ENCODE assay signal across 17 cellular contexts in the genomic region with DNA sequence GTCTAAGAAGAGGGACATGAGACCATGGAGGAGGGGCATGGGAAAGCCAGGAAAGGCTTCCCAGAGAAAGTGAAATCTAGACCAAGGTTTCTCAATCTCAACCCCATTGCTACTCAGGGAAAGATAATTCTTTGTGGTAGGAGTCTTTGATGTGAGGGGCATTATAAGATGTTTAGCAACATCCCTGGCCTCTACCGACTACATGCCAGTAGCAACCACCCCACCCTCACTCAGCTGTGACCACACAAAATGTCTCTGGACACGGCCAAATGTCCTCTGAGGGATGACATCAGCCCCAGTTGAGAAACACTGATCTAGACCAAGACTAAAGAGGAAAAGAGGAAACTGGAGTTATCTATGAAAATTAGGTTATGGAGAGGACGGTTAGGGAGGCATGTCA.
"Had no signal": no experiment of that assay in that cellular context is flagged by ENCODE, and none has a peak within 500 bp of the region (broad histone marks: within the 10 kb centered on the region; RNA-seq: fewer than 3 reads in every experiment).

No MANE protein-coding gene starts in this region.

- H3K4me3 ChIP-seq: dorsolateral prefrontal cortex, heart right ventricle, skin epidermis, stomach, thoracic aorta, transverse colon had no signal

- H3K27ac ChIP-seq: dorsolateral prefrontal cortex, heart right ventricle, skin epidermis, stomach, thoracic aorta, transverse colon had no signal

- DNase-seq: cortex of kidney; dorsolateral prefrontal cortex; effector CD8-positive, alpha-beta T cell; heart right ventricle; hypothalamus; kidney glomerular epithelial cell; naive thymus-derived CD4-positive, alpha-beta T cell; nephron progenitor cell; stimulated activated CD4-positive, alpha-beta T cell treated with anti-CD3 and anti-CD28 coated beads, Interleukin-2, amount 100 ng/mL, for 24 hours; stimulated activated CD4-positive, alpha-beta T cell treated with anti-CD3 and anti-CD28 coated beads, Interleukin-4, amount 100 ng/mL, for 4 hours; stimulated activated naive B cell treated with anti-CD40 and anti-IgM and Interleukin-4, amounts not matched to agents 10 μg/mL and 1 μg/mL and 100 μg/mL, for 72 hours; stomach; substantia nigra; transverse colon had no signal

- H3K27me3 ChIP-seq: stomach, transverse colon had no signal

- H3K4me1 ChIP-seq: heart right ventricle, stomach, transverse colon had no signal

- ATAC-seq: heart right ventricle; naive thymus-derived CD4-positive, alpha-beta T cell; sciatic nerve; stimulated activated naive B cell treated with anti-CD40 and anti-IgM and Interleukin-4, amounts not matched to agents 10 μg/mL and 1 μg/mL and 100 μg/mL, for 72 hours had no signal

- H3K36me3 ChIP-seq: heart right ventricle, stomach, thoracic aorta, transverse colon had no signal

- H3K9me3 ChIP-seq: heart right ventricle, stomach, thoracic aorta, transverse colon had no signal
